ENCODE assay signal across 12 cellular contexts in the genomic region with DNA sequence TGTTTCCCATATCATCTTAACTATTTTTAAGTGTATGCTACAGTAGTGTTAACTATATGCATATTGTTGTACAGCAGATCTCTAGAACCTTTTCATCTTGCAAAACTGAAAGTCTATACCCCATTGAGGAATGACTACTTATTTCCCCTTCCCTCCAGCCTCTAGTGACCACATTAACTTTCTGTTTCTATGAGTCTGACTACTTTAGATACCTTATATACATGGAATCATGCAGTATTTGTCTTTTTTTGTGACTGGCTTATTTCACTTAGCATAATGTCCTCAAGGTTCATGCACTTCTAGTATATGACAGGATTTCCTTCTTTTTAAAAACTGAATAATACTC.
A peak's percentile ranks its signal among the peaks of the same experiment; 100 is the strongest.
DNase-seq lines count a peak whose midpoint lies in the region; ATAC-seq and TF ChIP-seq lines count a peak whose summit lies in the region.
"Had no signal": no experiment of that assay in that cellular context is flagged by ENCODE, and none has a peak within 500 bp of the region (broad histone marks: within the 10 kb centered on the region; RNA-seq: fewer than 3 reads in every experiment).

No MANE protein-coding gene starts in this region.

- H3K4me3 ChIP-seq in GM12865 (ENCODE audit: low read depth, low read length): no peak overlapping the region
- H3K4me3 ChIP-seq: BLaER1 had no signal

- peak; percentile 59 for DNase-seq in GM12865 (ENCODE audit: low read depth)
- no peak for DNase-seq in COLO668 (lab: John Stamatoyannopoulos, UW; ENCODE audit: unreplicated experiment)
- no peak for DNase-seq in 8988T
- DNase-seq in NCI-H1092 (lab: John Stamatoyannopoulos, UW): no peak
- DNase-seq in NCI-H69 (lab: John Stamatoyannopoulos, UW): no peak
- DNase-seq: amniotic stem cell, midbrain, small intestine had no signal

- peak; percentile 96 for ATAC-seq in GM19324 (IDR thresholded peaks at IDR 0.05; ENCODE audit: low FRiP score, unreplicated experiment)
- ATAC-seq in HG02840 (IDR thresholded peaks at IDR 0.05; ENCODE audit: low FRiP score, unreplicated experiment): peak; percentile 99
- peak; percentile 100 for ATAC-seq in HG03575 (IDR thresholded peaks at IDR 0.05; ENCODE audit: extremely low read depth, insufficient number of reproducible peaks, low FRiP score, unreplicated experiment)

- TF ChIP-seq CTCF in GM12865 (IDR thresholded peaks at IDR 0.05; ENCODE audit: insufficient read depth, low read depth, low read length, missing control alignments): no peak
